In the genomic region with DNA sequence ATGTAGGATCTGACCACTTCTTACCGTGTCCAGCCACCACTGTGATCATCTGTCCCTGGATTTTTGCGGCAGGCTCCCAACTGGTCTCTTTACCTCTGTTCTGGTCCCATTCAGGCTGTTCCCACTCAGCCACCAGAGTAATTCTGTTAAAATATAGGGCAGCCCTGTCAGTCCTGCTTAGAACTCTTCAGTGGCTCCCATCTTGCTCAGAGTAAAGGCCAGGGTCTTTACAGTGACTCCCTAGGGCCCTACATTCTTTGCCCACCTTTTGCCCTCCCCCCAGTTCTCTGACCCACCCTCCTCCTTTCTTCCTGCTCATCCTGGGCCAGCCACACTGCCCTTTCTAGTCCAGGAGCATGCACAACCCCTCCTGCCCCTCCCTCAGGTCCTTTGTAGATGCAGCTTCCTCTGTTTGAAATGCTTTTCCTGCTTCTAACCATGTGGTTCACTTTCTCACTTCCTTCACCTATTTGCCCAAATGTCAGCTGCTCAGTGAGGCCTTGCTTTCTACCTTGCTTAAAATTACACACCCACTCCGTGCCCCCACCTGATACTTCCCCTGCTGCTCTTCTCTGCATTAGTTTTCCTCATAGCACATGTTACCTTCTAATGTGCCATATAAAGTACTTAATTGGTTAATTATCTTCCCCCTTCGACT, we compare ENCODE assay signal across 1 cellular context.
TF ChIP-seq lines count a peak whose summit lies in the region.

No MANE protein-coding gene starts in this region.

TF ChIP-seq in IMR-90, 13 proteins besides CTCF, POLR2A, EP300 and RAD21 (continued from another document):
- no peak for TF ChIP-seq RFX5 (IDR thresholded peaks at IDR 0.05; ENCODE audit: low read depth, low read length)
- no peak for TF ChIP-seq CEBPB (IDR thresholded peaks at IDR 0.05; ENCODE audit: low read depth, low read length)
- TF ChIP-seq, protein P1, sequence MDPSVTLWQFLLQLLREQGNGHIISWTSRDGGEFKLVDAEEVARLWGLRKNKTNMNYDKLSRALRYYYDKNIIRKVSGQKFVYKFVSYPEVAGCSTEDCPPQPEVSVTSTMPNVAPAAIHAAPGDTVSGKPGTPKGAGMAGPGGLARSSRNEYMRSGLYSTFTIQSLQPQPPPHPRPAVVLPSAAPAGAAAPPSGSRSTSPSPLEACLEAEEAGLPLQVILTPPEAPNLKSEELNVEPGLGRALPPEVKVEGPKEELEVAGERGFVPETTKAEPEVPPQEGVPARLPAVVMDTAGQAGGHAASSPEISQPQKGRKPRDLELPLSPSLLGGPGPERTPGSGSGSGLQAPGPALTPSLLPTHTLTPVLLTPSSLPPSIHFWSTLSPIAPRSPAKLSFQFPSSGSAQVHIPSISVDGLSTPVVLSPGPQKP (IDR thresholded peaks at IDR 0.05; ENCODE audit: borderline replicate concordance, low read depth, low read length) = no peak
- no peak for TF ChIP-seq SMC3 (IDR thresholded peaks at IDR 0.05; ENCODE audit: low read depth, low read length)
- TF ChIP-seq, protein P2, sequence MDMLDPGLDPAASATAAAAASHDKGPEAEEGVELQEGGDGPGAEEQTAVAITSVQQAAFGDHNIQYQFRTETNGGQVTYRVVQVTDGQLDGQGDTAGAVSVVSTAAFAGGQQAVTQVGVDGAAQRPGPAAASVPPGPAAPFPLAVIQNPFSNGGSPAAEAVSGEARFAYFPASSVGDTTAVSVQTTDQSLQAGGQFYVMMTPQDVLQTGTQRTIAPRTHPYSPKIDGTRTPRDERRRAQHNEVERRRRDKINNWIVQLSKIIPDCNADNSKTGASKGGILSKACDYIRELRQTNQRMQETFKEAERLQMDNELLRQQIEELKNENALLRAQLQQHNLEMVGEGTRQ (IDR thresholded peaks at IDR 0.05; ENCODE audit: low read depth, low read length) = no peak
- no peak for TF ChIP-seq NFE2L2 (IDR thresholded peaks at IDR 0.05; ENCODE audit: low read depth, low read length)
- no peak for TF ChIP-seq CHD1 (IDR thresholded peaks at IDR 0.05; ENCODE audit: low read depth, low read length)
- no peak for TF ChIP-seq MAFK (IDR thresholded peaks at IDR 0.05; ENCODE audit: low read depth, low read length)
- TF ChIP-seq RCOR1 (IDR thresholded peaks at IDR 0.05; ENCODE audit: insufficient replicate concordance, low read length) = no peak
